In genomic region chr5:177607452-177608192, GRCh38 we compare ENCODE assay signal across 8 cellular contexts. TPM values are rescaled to one million over a fixed set of nuclear protein-coding genes. Genes with fewer than 3 reads are reported as not detected.
DNase-seq lines count a peak whose midpoint lies in the region; ATAC-seq lines count a peak whose summit lies in the region.

No MANE protein-coding gene starts in this region.

- H3K4me3 Mint-ChIP-seq in activated CD4-positive, alpha-beta T cell treated with anti-CD3 and anti-CD28 coated beads, Interleukin-2, amount 10 ng/mL, durations not matched to agents 7 days and 5 days: no peak overlapping the region

- POLR2A ChIA-PET in activated CD4-positive, alpha-beta T cell treated with anti-CD3 and anti-CD28 coated beads, Interleukin-2, amount 10 ng/mL, durations not matched to agents 7 days and 5 days (lab: Charles Lee): no interaction called here

- CTCF ChIA-PET in activated CD4-positive, alpha-beta T cell treated with anti-CD3 and anti-CD28 coated beads, Interleukin-2, amount 10 ng/mL, durations not matched to agents 7 days and 5 days (lab: Charles Lee): interaction anchor here (0.5 to 2.5 kb wide), 4 partner anchors 10 to 633 kb away, joined by 3 to 13 read pairs (median 6); partner anchors contain the start of gene TMED9

- peak; percentile 83 for DNase-seq in Daoy (ENCODE audit: low read depth)
- DNase-seq in NCI-H69 (lab: John Stamatoyannopoulos, UW): peak; percentile 74
- peak; percentile 67 for DNase-seq in activated CD4-positive, alpha-beta T cell treated with anti-CD3 and anti-CD28 coated beads, Interleukin-2, amount 10 ng/mL, durations not matched to agents 7 days and 5 days
- DNase-seq in dermis microvascular lymphatic vessel endothelial cell (ENCODE audit: low read depth in 2 of 2): peak; percentile 51 to 77
- DNase-seq in lung microvascular endothelial cell (ENCODE audit: low read depth in 2 of 2): peak; percentile 83 to 86
- peak; percentile 25 for DNase-seq in stimulated activated CD8-positive, alpha-beta memory T cell treated with anti-CD3 and anti-CD28 coated beads, Interleukin-12 subunit alpha, Interleukin-12 subunit beta, amount 100 ng/mL, for 24 hours (ENCODE audit: extremely low read depth)

- peaks cover 10% of the 10 kb centered on the region for H3K4me1 Mint-ChIP-seq in activated CD4-positive, alpha-beta T cell treated with anti-CD3 and anti-CD28 coated beads, Interleukin-2, amount 10 ng/mL, durations not matched to agents 7 days and 5 days

- no peaks in the 10 kb centered on the region for H3K9me3 Mint-ChIP-seq in activated CD4-positive, alpha-beta T cell treated with anti-CD3 and anti-CD28 coated beads, Interleukin-2, amount 10 ng/mL, durations not matched to agents 7 days and 5 days

- no peaks in the 10 kb centered on the region for H3K36me3 Mint-ChIP-seq in activated CD4-positive, alpha-beta T cell treated with anti-CD3 and anti-CD28 coated beads, Interleukin-2, amount 10 ng/mL, durations not matched to agents 7 days and 5 days (ENCODE audit: low read depth)

- ATAC-seq in HG03432 (IDR thresholded peaks at IDR 0.05; ENCODE audit: unreplicated experiment) (peak; percentile 55), GM19397 (IDR thresholded peaks at IDR 0.05; ENCODE audit: unreplicated experiment) (no peak)

- H3K27ac Mint-ChIP-seq in activated CD4-positive, alpha-beta T cell treated with anti-CD3 and anti-CD28 coated beads, Interleukin-2, amount 10 ng/mL, durations not matched to agents 7 days and 5 days: peak overlapping the region; percentile 41

- no peaks in the 10 kb centered on the region for H3K27me3 Mint-ChIP-seq in activated CD4-positive, alpha-beta T cell treated with anti-CD3 and anti-CD28 coated beads, Interleukin-2, amount 10 ng/mL, durations not matched to agents 7 days and 5 days

RNA-seq across cellular contexts. Expression of gene B4GALT7, which starts 7.7 kb away (rescaled TPM):
- total RNA-seq in Daoy (2014; rRNA removed; shearing (Covaris generic)): 35.1 and 51.0 TPM in 2 replicates
- 10 to 100 TPM; 20.3 to 20.5 TPM for total RNA-seq in activated CD4-positive, alpha-beta T cell treated with anti-CD3 and anti-CD28 coated beads, Interleukin-2, amount 10 ng/mL, durations not matched to agents 7 days and 5 days
- 20.3 and 28.8 TPM in 2 replicates for total RNA-seq in dermis microvascular lymphatic vessel endothelial cell
- total RNA-seq in lung microvascular endothelial cell: 19.8 and 24.2 TPM in 2 replicates

RNA-seq across cellular contexts. Expression of gene TMED9, which starts 15.6 kb away (rescaled TPM):
- total RNA-seq in Daoy (2014; rRNA removed; shearing (Covaris generic)): 94.7 and 105 TPM in 2 replicates
- total RNA-seq in activated CD4-positive, alpha-beta T cell treated with anti-CD3 and anti-CD28 coated beads, Interleukin-2, amount 10 ng/mL, durations not matched to agents 7 days and 5 days: 100 to 1,000 TPM in 1 of 2 experiments, 10 to 100 TPM in 1; 94.0 to 105 TPM
- total RNA-seq in dermis microvascular lymphatic vessel endothelial cell: 112 and 193 TPM in 2 replicates
- total RNA-seq in lung microvascular endothelial cell: 122 and 133 TPM in 2 replicates

RNA-seq across cellular contexts. Expression of gene FAM193B, which starts 53.3 kb away (rescaled TPM):
- total RNA-seq in Daoy (2014; rRNA removed; shearing (Covaris generic)): 14.6 and 26.7 TPM in 2 replicates
- total RNA-seq in activated CD4-positive, alpha-beta T cell treated with anti-CD3 and anti-CD28 coated beads, Interleukin-2, amount 10 ng/mL, durations not matched to agents 7 days and 5 days: 100 to 1,000 TPM; 102 to 120 TPM
- 9.8 and 15.8 TPM in 2 replicates for total RNA-seq in dermis microvascular lymphatic vessel endothelial cell
- total RNA-seq in lung microvascular endothelial cell: 7.8 and 16.3 TPM in 2 replicates

Comparison
In these comparisons a context has a peak if more than half of its experiments do, and no peak if none do; other contexts are left out.
1. DNase-seq: peak in every context shown above with its lines; median percentile 84 in lung microvascular endothelial cell; 83 in Daoy; 74 in NCI-H69; 67 in activated CD4-positive, alpha-beta T cell treated with anti-CD3 and anti-CD28 coated beads, Interleukin-2, amount 10 ng/mL, durations not matched to agents 7 days and 5 days; 64 in dermis microvascular lymphatic vessel endothelial cell; 25 in stimulated activated CD8-positive, alpha-beta memory T cell treated with anti-CD3 and anti-CD28 coated beads, Interleukin-12 subunit alpha, Interleukin-12 subunit beta, amount 100 ng/mL, for 24 hours.